ENCODE assay signal across 1 cellular context in the genomic region with DNA sequence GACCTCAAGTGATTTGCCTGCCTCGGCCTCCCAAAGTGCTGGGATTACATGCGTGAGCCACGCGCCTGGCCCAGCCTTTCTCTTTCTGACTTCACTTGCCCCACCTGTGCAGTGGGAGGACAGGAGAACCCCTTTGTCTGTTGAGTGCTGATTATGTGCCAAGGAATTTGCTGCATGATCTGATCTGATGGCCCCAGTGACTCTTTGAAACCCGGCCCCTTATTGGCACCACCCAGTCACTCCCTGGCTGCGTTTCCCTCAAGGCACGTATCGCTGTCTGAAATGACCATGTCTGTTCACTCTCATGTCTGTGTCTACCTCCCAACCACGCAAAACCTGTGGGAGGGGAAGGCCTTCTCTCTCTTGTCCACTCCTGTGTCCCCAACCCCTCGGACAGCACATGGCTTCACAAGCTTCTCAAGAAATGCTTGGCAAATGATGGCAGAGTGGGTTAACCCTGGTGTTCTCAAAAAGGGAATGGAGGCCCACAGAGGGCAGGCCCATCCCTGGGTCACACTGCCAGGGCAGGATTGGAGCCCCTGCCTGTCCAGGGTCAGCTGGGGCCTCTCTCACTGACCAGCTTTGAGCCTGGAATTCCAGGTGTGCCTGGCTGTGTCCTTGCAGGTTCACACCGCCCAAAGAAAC.
TF ChIP-seq lines count a peak whose summit lies in the region.

No MANE protein-coding gene starts in this region.

TF ChIP-seq in IMR-90, 13 proteins besides CTCF, POLR2A, EP300 and RAD21:
- TF ChIP-seq, protein P1, sequence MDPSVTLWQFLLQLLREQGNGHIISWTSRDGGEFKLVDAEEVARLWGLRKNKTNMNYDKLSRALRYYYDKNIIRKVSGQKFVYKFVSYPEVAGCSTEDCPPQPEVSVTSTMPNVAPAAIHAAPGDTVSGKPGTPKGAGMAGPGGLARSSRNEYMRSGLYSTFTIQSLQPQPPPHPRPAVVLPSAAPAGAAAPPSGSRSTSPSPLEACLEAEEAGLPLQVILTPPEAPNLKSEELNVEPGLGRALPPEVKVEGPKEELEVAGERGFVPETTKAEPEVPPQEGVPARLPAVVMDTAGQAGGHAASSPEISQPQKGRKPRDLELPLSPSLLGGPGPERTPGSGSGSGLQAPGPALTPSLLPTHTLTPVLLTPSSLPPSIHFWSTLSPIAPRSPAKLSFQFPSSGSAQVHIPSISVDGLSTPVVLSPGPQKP (IDR thresholded peaks at IDR 0.05; ENCODE audit: borderline replicate concordance, low read depth, low read length), result no peak
- TF ChIP-seq FOS (IDR thresholded peaks at IDR 0.05; ENCODE audit: low read depth, low read length) (no peak), RCOR1 (IDR thresholded peaks at IDR 0.05; ENCODE audit: insufficient replicate concordance, low read length) (no peak), MAFK (IDR thresholded peaks at IDR 0.05; ENCODE audit: low read depth, low read length) (no peak), RFX5 (IDR thresholded peaks at IDR 0.05; ENCODE audit: low read depth, low read length) (no peak), CHD1 (IDR thresholded peaks at IDR 0.05; ENCODE audit: low read depth, low read length) (no peak), NFE2L2 (IDR thresholded peaks at IDR 0.05; ENCODE audit: low read depth, low read length) (no peak), SMC3 (IDR thresholded peaks at IDR 0.05; ENCODE audit: low read depth, low read length) (no peak), MXI1 (IDR thresholded peaks at IDR 0.05; ENCODE audit: borderline replicate concordance, low read depth, low read length) (no peak)
- TF ChIP-seq, protein P2, sequence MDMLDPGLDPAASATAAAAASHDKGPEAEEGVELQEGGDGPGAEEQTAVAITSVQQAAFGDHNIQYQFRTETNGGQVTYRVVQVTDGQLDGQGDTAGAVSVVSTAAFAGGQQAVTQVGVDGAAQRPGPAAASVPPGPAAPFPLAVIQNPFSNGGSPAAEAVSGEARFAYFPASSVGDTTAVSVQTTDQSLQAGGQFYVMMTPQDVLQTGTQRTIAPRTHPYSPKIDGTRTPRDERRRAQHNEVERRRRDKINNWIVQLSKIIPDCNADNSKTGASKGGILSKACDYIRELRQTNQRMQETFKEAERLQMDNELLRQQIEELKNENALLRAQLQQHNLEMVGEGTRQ (IDR thresholded peaks at IDR 0.05; ENCODE audit: low read depth, low read length), result no peak
